In genomic region chr4:55409468-55410171, GRCh38 we compare ENCODE assay signal across 9 cellular contexts. TPM values are rescaled to one million over a fixed set of nuclear protein-coding genes. Genes with fewer than 3 reads are reported as not detected.
DNase-seq lines count a peak whose midpoint lies in the region; ATAC-seq, FAIRE-seq and TF ChIP-seq lines count a peak whose summit lies in the region.
"Had no signal": no experiment of that assay in that cellular context is flagged by ENCODE, and none has a peak within 500 bp of the region (broad histone marks: within the 10 kb centered on the region; RNA-seq: fewer than 3 reads in every experiment).

No MANE protein-coding gene starts in this region.

- H3K36me3 Mint-ChIP-seq in activated CD4-positive, alpha-beta T cell treated with anti-CD3 and anti-CD28 coated beads for 36 hours (ENCODE audit: low read depth), result peaks cover 29% of the 10 kb centered on the region

- no peaks in the 10 kb centered on the region for H3K9me3 Mint-ChIP-seq in activated CD4-positive, alpha-beta T cell treated with anti-CD3 and anti-CD28 coated beads for 36 hours (ENCODE audit: low read depth)
- H3K9me3 Mint-ChIP-seq: central memory CD8-positive, alpha-beta T cell had no signal

- peaks cover 26% of the 10 kb centered on the region for H3K4me1 Mint-ChIP-seq in activated CD4-positive, alpha-beta T cell treated with anti-CD3 and anti-CD28 coated beads for 36 hours

- no peaks in the 10 kb centered on the region for H3K27me3 ChIP-seq in A673 (replicated peaks; ENCODE audit: insufficient read depth, low read depth, low read length, poor library complexity)

- H3K9me3 ChIP-seq in A673 (ENCODE audit: low read depth, low read length, poor library complexity, severe bottlenecking), result no peaks in the 10 kb centered on the region
- H3K9me3 ChIP-seq in mucosa of descending colon, result no peaks in the 10 kb centered on the region

- BruUV-seq in A673 (replicated peaks; lab: Mats Ljungman, UMichigan), result no TSS peak

- POLR2A ChIA-PET in A673 (lab: Charles Lee; ENCODE audit: low non-redundant PET), result no interaction called here
- POLR2A ChIA-PET in activated CD4-positive, alpha-beta T cell treated with anti-CD3 and anti-CD28 coated beads for 36 hours (lab: Charles Lee), result no interaction called here

- H3K27ac Mint-ChIP-seq in activated CD4-positive, alpha-beta T cell treated with anti-CD3 and anti-CD28 coated beads for 36 hours, result no peak overlapping the region

- H3K27me3 Mint-ChIP-seq in activated CD4-positive, alpha-beta T cell treated with anti-CD3 and anti-CD28 coated beads for 36 hours, result no peaks in the 10 kb centered on the region
- H3K27me3 Mint-ChIP-seq: central memory CD8-positive, alpha-beta T cell had no signal

- TF ChIP-seq CTCF in A673 (conservative IDR thresholded peaks at IDR 0.05; ENCODE audit: low read depth, low read length), result peak; percentile 58
- TF ChIP-seq CTCF in mucosa of descending colon (IDR thresholded peaks at IDR 0.05), result no peak

- H3K36me3 ChIP-seq in A673 (ENCODE audit: insufficient read depth, low read length, poor library complexity, severe bottlenecking), result peaks cover 3% of the 10 kb centered on the region
- H3K36me3 ChIP-seq in mucosa of descending colon (ENCODE audit: low read depth), result no peaks in the 10 kb centered on the region

- H3K4me1 ChIP-seq in A673 (ENCODE audit: insufficient read depth, low read length, poor library complexity, severe bottlenecking), result peaks cover 7% of the 10 kb centered on the region
- no peaks in the 10 kb centered on the region for H3K4me1 ChIP-seq in mucosa of descending colon (ENCODE audit: low read depth)

- ATAC-seq in HG03103 (IDR thresholded peaks at IDR 0.05; ENCODE audit: low read depth, unreplicated experiment) (peak; percentile 64), mucosa of descending colon (peak; percentile 37)
- no peak for ATAC-seq in activated CD4-positive, alpha-beta T cell treated with anti-CD3 and anti-CD28 coated beads for 36 hours

- H3K4me3 ChIP-seq in A673 (ENCODE audit: low read depth, low read length, poor library complexity, severe bottlenecking), result peak overlapping the region; percentile 33
- H3K4me3 ChIP-seq in mucosa of descending colon, result no peak overlapping the region

- CTCF ChIA-PET in A673 (lab: Charles Lee), result no interaction called here
- CTCF ChIA-PET in activated CD4-positive, alpha-beta T cell treated with anti-CD3 and anti-CD28 coated beads for 36 hours (lab: Charles Lee), result interaction anchor here (0.9 to 2.2 kb wide), 7 partner anchors 8 to 64 kb away, joined by 3 to 8 read pairs (median 5); partner anchors contain the start of gene TMEM165

- peak overlapping the region; percentile 30 for H3K27ac ChIP-seq in A673 (ENCODE audit: low read depth, low read length, poor library complexity, severe bottlenecking)

- H3K4me3 Mint-ChIP-seq in activated CD4-positive, alpha-beta T cell treated with anti-CD3 and anti-CD28 coated beads for 36 hours, result no peak overlapping the region
- H3K4me3 Mint-ChIP-seq: central memory CD8-positive, alpha-beta T cell had no signal

- intact Hi-C loops in A673 (cut with micrococcal nuclease; ENCODE audit: unreplicated experiment) (loop anchor here (10.0 kb wide), 1 partner anchor 455 kb away; no protein-coding TSS in a partner anchor), mucosa of descending colon (cut with DNase I, micrococcal nuclease) (no loop called here)
- intact Hi-C loops in activated CD4-positive, alpha-beta T cell treated with anti-CD3 and anti-CD28 coated beads for 36 hours (cut with DNase I, micrococcal nuclease), result no loop called here

- peak; percentile 85 for DNase-seq in A673 (ENCODE audit: low spot score)
- no peak for DNase-seq in GM18507 (ENCODE audit: extremely low spot score, insufficient read length, low read depth)
- DNase-seq in amniotic epithelial cell (ENCODE audit: low read depth), result peak; percentile 13
- DNase-seq in mucosa of descending colon, result no peak
- DNase-seq in activated CD4-positive, alpha-beta T cell treated with anti-CD3 and anti-CD28 coated beads, Interleukin-2, amount 50 U/mL, for 1 hour, result no peak
- DNase-seq in activated CD4-positive, alpha-beta T cell treated with anti-CD3 and anti-CD28 coated beads for 36 hours, result no peak
- DNase-seq in activated gamma-delta T cell (lab: John Stamatoyannopoulos, UW), result no peak

- peak; percentile 87 for FAIRE-seq in GM18507 (lab: Jason Lieb, UNC)

RNA-seq across cellular contexts. Expression of gene TMEM165, which starts 13.9 kb away (rescaled TPM):
- total RNA-seq in A673 (2021), result 33.5 and 34.7 TPM in 2 replicates
- total RNA-seq in mucosa of descending colon, result 10 to 100 TPM; 56.4 to 85.8 (median 77.6) TPM
- total RNA-seq in activated CD4-positive, alpha-beta T cell treated with anti-CD3 and anti-CD28 coated beads for 36 hours, result 10 to 100 TPM; 43.4 to 49.5 TPM

Comparison
In these comparisons a context has a peak if more than half of its experiments do, and no peak if none do; other contexts are left out.
1. DNase-seq: peak in A673 (single experiment) and amniotic epithelial cell (single experiment); none in GM18507 (single experiment), mucosa of descending colon (0 of 3), activated CD4-positive, alpha-beta T cell treated with anti-CD3 and anti-CD28 coated beads, Interleukin-2, amount 50 U/mL, for 1 hour (single experiment), activated CD4-positive, alpha-beta T cell treated with anti-CD3 and anti-CD28 coated beads for 36 hours (single experiment) and activated gamma-delta T cell (single experiment).